In genomic region chr22:28397324-28397723, GRCh38 we compare ENCODE assay signal across 19 cellular contexts.
DNase-seq lines count a peak whose midpoint lies in the region; ATAC-seq and TF ChIP-seq lines count a peak whose summit lies in the region.
"Had no signal": no experiment of that assay in that cellular context is flagged by ENCODE, and none has a peak within 500 bp of the region (broad histone marks: within the 10 kb centered on the region; RNA-seq: fewer than 3 reads in every experiment).

No MANE protein-coding gene starts in this region.

- no peak overlapping the region for H3K18ac ChIP-seq in mesenchymal stem cell (ENCODE audit: low read depth in 1 of 2, low read length in 2 of 2)

- no peak overlapping the region for H3K27ac ChIP-seq in mesenchymal stem cell (ENCODE audit: low read length, poor library complexity, severe bottlenecking)
- H3K27ac ChIP-seq: BLaER1 treated with 17β-estradiol and CSF1 and Interleukin-3, amounts not matched to agents 10 nM and 100 nM had no signal

- H3K79me1 ChIP-seq in mesenchymal stem cell (replicated peaks; ENCODE audit: low read length, poor library complexity, severe bottlenecking): peaks cover 9% of the 10 kb centered on the region

- H3K14ac ChIP-seq in mesenchymal stem cell (ENCODE audit: low read length in 2 of 2): no peak overlapping the region

- DNase-seq in natural killer cell treated with Interleukin-12 subunit alpha and Interleukin-12 subunit beta and Interleukin-15 and Interleukin-18, amount 100 ng/mL, for 72 hours (ENCODE audit: low spot score): no peak
- no peak for DNase-seq in natural killer cell
- no peak for DNase-seq in activated T-helper 1 cell treated with anti-CD3 and anti-CD28 coated beads, Interleukin-12 subunit alpha, Interleukin-12 subunit beta, Interleukin-2, Interleukin-4 antibody, amounts not matched to agents 30 ng/mL and 10 ng/mL and 1 ng/mL, durations not matched to agents 14 hours and 24 hours and 36 hours (ENCODE audit: low spot score)
- DNase-seq in mesenchymal stem cell: peak; percentile 34
- DNase-seq in activated gamma-delta T cell (lab: John Stamatoyannopoulos, UW): no peak
- DNase-seq in Kasumi-1 (lab: John Stamatoyannopoulos, UW): no peak
- DNase-seq in CD1c-positive myeloid dendritic cell (ENCODE audit: extremely low spot score): no peak
- DNase-seq: DMS79 treated with DMSO at 0.1 percent for 48 hours, KG1, MV-4-11, NCI-H1694 treated with DMSO at 0.1 percent for 48 hours, NCI-H2107, NCI-H226, NCI-H524, PC-3, RPMI8226, SHP77 treated with DMSO at 0.1 percent for 48 hours had no signal

- no peaks in the 10 kb centered on the region for H3K9me3 Mint-ChIP-seq in natural killer cell treated with Interleukin-12 subunit alpha and Interleukin-12 subunit beta and Interleukin-15 and Interleukin-18, amount 100 ng/mL, for 72 hours
- no peaks in the 10 kb centered on the region for H3K9me3 Mint-ChIP-seq in natural killer cell
- no peaks in the 10 kb centered on the region for H3K9me3 Mint-ChIP-seq in activated T-helper 1 cell treated with anti-CD3 and anti-CD28 coated beads, Interleukin-12 subunit alpha, Interleukin-12 subunit beta, Interleukin-2, Interleukin-4 antibody, amounts not matched to agents 30 ng/mL and 10 ng/mL and 1 ng/mL, durations not matched to agents 14 hours and 24 hours and 36 hours

- no peaks in the 10 kb centered on the region for H3K36me3 Mint-ChIP-seq in natural killer cell treated with Interleukin-12 subunit alpha and Interleukin-12 subunit beta and Interleukin-15 and Interleukin-18, amount 100 ng/mL, for 72 hours
- no peaks in the 10 kb centered on the region for H3K36me3 Mint-ChIP-seq in natural killer cell
- peaks cover 4% of the 10 kb centered on the region for H3K36me3 Mint-ChIP-seq in activated T-helper 1 cell treated with anti-CD3 and anti-CD28 coated beads, Interleukin-12 subunit alpha, Interleukin-12 subunit beta, Interleukin-2, Interleukin-4 antibody, amounts not matched to agents 30 ng/mL and 10 ng/mL and 1 ng/mL, durations not matched to agents 14 hours and 24 hours and 36 hours (ENCODE audit: low read depth)

- H3K36me3 ChIP-seq in mesenchymal stem cell (ENCODE audit: control insufficient read depth in 1 of 2, insufficient read depth in 2 of 2, low read depth in 1 of 2, low read length in 2 of 2): no peaks in the 10 kb centered on the region
- H3K36me3 ChIP-seq: BLaER1 treated with 17β-estradiol and CSF1 and Interleukin-3, amounts not matched to agents 10 nM and 100 nM had no signal

- H3K27me3 ChIP-seq in mesenchymal stem cell (ENCODE audit: control insufficient read depth in 1 of 2, insufficient read depth in 1 of 2, low read length in 2 of 2): no peaks in the 10 kb centered on the region
- H3K27me3 ChIP-seq: BLaER1 treated with 17β-estradiol and CSF1 and Interleukin-3, amounts not matched to agents 10 nM and 100 nM had no signal

- H3K4me3 Mint-ChIP-seq in natural killer cell treated with Interleukin-12 subunit alpha and Interleukin-12 subunit beta and Interleukin-15 and Interleukin-18, amount 100 ng/mL, for 72 hours: peak overlapping the region; percentile 2
- no peak overlapping the region for H3K4me3 Mint-ChIP-seq in natural killer cell
- no peak overlapping the region for H3K4me3 Mint-ChIP-seq in activated T-helper 1 cell treated with anti-CD3 and anti-CD28 coated beads, Interleukin-12 subunit alpha, Interleukin-12 subunit beta, Interleukin-2, Interleukin-4 antibody, amounts not matched to agents 30 ng/mL and 10 ng/mL and 1 ng/mL, durations not matched to agents 14 hours and 24 hours and 36 hours

- no peak overlapping the region for H4K8ac ChIP-seq in mesenchymal stem cell (ENCODE audit: low read length)

- H4K91ac ChIP-seq in mesenchymal stem cell (ENCODE audit: low read length): no peak overlapping the region

- no peak overlapping the region for H2AK5ac ChIP-seq in mesenchymal stem cell (ENCODE audit: low read length, severe bottlenecking)

- no peak overlapping the region for H3K9ac ChIP-seq in mesenchymal stem cell (ENCODE audit: low read length)
- H3K9ac ChIP-seq: BLaER1 treated with 17β-estradiol and CSF1 and Interleukin-3, amounts not matched to agents 10 nM and 100 nM had no signal

- no peak overlapping the region for H3K23ac ChIP-seq in mesenchymal stem cell (ENCODE audit: low read length in 2 of 2)

- no peak overlapping the region for H2BK12ac ChIP-seq in mesenchymal stem cell (ENCODE audit: low read length in 2 of 2)

- H3K4ac ChIP-seq in mesenchymal stem cell (ENCODE audit: low read depth in 1 of 2, low read length in 2 of 2): no peak overlapping the region

- H3K4me1 ChIP-seq in mesenchymal stem cell (ENCODE audit: control insufficient read depth, insufficient read depth, low read depth, low read length): no peaks in the 10 kb centered on the region

- H3K27ac Mint-ChIP-seq in natural killer cell treated with Interleukin-12 subunit alpha and Interleukin-12 subunit beta and Interleukin-15 and Interleukin-18, amount 100 ng/mL, for 72 hours: peak overlapping the region in 1 of 2 donors; percentile 91
- H3K27ac Mint-ChIP-seq in natural killer cell: no peak overlapping the region
- H3K27ac Mint-ChIP-seq in activated T-helper 1 cell treated with anti-CD3 and anti-CD28 coated beads, Interleukin-12 subunit alpha, Interleukin-12 subunit beta, Interleukin-2, Interleukin-4 antibody, amounts not matched to agents 30 ng/mL and 10 ng/mL and 1 ng/mL, durations not matched to agents 14 hours and 24 hours and 36 hours: peak overlapping the region; percentile 24

- peaks cover 0 to 39% of the 10 kb centered on the region in 2 donors for H3K4me1 Mint-ChIP-seq in natural killer cell treated with Interleukin-12 subunit alpha and Interleukin-12 subunit beta and Interleukin-15 and Interleukin-18, amount 100 ng/mL, for 72 hours (ENCODE audit: low read depth in 2 of 2)
- no peaks in the 10 kb centered on the region for H3K4me1 Mint-ChIP-seq in natural killer cell
- peaks cover 54% of the 10 kb centered on the region for H3K4me1 Mint-ChIP-seq in activated T-helper 1 cell treated with anti-CD3 and anti-CD28 coated beads, Interleukin-12 subunit alpha, Interleukin-12 subunit beta, Interleukin-2, Interleukin-4 antibody, amounts not matched to agents 30 ng/mL and 10 ng/mL and 1 ng/mL, durations not matched to agents 14 hours and 24 hours and 36 hours (ENCODE audit: low read depth)

- intact Hi-C loops in natural killer cell (cut with micrococcal nuclease): no loop called here
- intact Hi-C loops in activated T-helper 1 cell treated with anti-CD3 and anti-CD28 coated beads, Interleukin-12 subunit alpha, Interleukin-12 subunit beta, Interleukin-2, Interleukin-4 antibody, amounts not matched to agents 30 ng/mL and 10 ng/mL and 1 ng/mL, durations not matched to agents 14 hours and 24 hours and 36 hours (cut with micrococcal nuclease): no loop called here

- H2AFZ ChIP-seq in mesenchymal stem cell (ENCODE audit: low read depth, low read length): no peak overlapping the region

- H3K4me3 ChIP-seq in mesenchymal stem cell (ENCODE audit: insufficient read depth in 1 of 2, low read depth in 1 of 2, low read length in 2 of 2): no peak overlapping the region
- H3K4me3 ChIP-seq: BLaER1 treated with 17β-estradiol and CSF1 and Interleukin-3, amounts not matched to agents 10 nM and 100 nM had no signal

- H2BK5ac ChIP-seq in mesenchymal stem cell (ENCODE audit: low read depth, low read length, poor library complexity, severe bottlenecking): no peak overlapping the region

- no peak for TF ChIP-seq CTCF in natural killer cell (IDR thresholded peaks at IDR 0.05)

- peaks cover 8 to 17% of the 10 kb centered on the region in 2 donors for H3K27me3 Mint-ChIP-seq in natural killer cell treated with Interleukin-12 subunit alpha and Interleukin-12 subunit beta and Interleukin-15 and Interleukin-18, amount 100 ng/mL, for 72 hours
- peaks cover 2 to 24% of the 10 kb centered on the region in 2 donors for H3K27me3 Mint-ChIP-seq in natural killer cell (ENCODE audit: low read depth in 2 of 2)
- H3K27me3 Mint-ChIP-seq in activated T-helper 1 cell treated with anti-CD3 and anti-CD28 coated beads, Interleukin-12 subunit alpha, Interleukin-12 subunit beta, Interleukin-2, Interleukin-4 antibody, amounts not matched to agents 30 ng/mL and 10 ng/mL and 1 ng/mL, durations not matched to agents 14 hours and 24 hours and 36 hours (ENCODE audit: insufficient read depth): no peaks in the 10 kb centered on the region

- WGBS in mesenchymal stem cell: 100% methylated on average over 1 of the region's 3 CpGs

- no peak overlapping the region for H2BK120ac ChIP-seq in mesenchymal stem cell (ENCODE audit: low read depth, low read length)

- H3K4me2 ChIP-seq in mesenchymal stem cell (ENCODE audit: low read length, poor library complexity, severe bottlenecking): no peak overlapping the region
- H3K4me2 ChIP-seq: BLaER1 treated with 17β-estradiol and CSF1 and Interleukin-3, amounts not matched to agents 10 nM and 100 nM had no signal

- no peaks in the 10 kb centered on the region for H3K9me3 ChIP-seq in mesenchymal stem cell (ENCODE audit: control insufficient read depth, low read length)

- peak in 1 of 2 donors; percentile 48 for ATAC-seq in natural killer cell treated with Interleukin-12 subunit alpha and Interleukin-12 subunit beta and Interleukin-15 and Interleukin-18, amount 100 ng/mL, for 72 hours
- ATAC-seq in natural killer cell: no peak
- ATAC-seq: HepG2, PC-3 had no signal

- no peak overlapping the region for H2BK15ac ChIP-seq in mesenchymal stem cell (ENCODE audit: low read depth, poor library complexity, severe bottlenecking)
